Comparison of ENCODE assay signal across 26 cellular contexts in genomic region chr19:35127871-35128270, GRCh38. TPM values are rescaled to one million over a fixed set of nuclear protein-coding genes. Genes with fewer than 3 reads are reported as not detected.
A peak's percentile ranks its signal among the peaks of the same experiment; 100 is the strongest.
DNase-seq lines count a peak whose midpoint lies in the region; ATAC-seq, FAIRE-seq and TF ChIP-seq lines count a peak whose summit lies in the region.
"Had no signal": no experiment of that assay in that cellular context is flagged by ENCODE, and none has a peak within 500 bp of the region (broad histone marks: within the 10 kb centered on the region; RNA-seq: fewer than 3 reads in every experiment).

No MANE protein-coding gene starts in this region.

- no peaks in the 10 kb centered on the region for H3K9me3 ChIP-seq in HepG2 (ENCODE audit: low read length)
- H3K9me3 ChIP-seq in right lobe of liver: no peaks in the 10 kb centered on the region
- H3K9me3 ChIP-seq in neuronal stem cell (replicated peaks in 1 of 2; ENCODE audit: control insufficient read depth in 2 of 2, insufficient read depth in 1 of 2, low read depth in 1 of 2, low read length in 2 of 2): peaks cover 0 to 2% of the 10 kb centered on the region in 2 donors
- no peaks in the 10 kb centered on the region for H3K9me3 ChIP-seq in small intestine (ENCODE audit: control insufficient read depth, low read depth)
- H3K9me3 ChIP-seq: BE2C had no signal

- no peak for DNase-seq in HepG2 (ENCODE audit: low spot score)
- no peak for DNase-seq in right lobe of liver
- no peak for DNase-seq in neuronal stem cell (ENCODE audit: low spot score)
- DNase-seq in endothelial cell (ENCODE audit: low spot score): no peak
- no peak for DNase-seq in AG20443 (ENCODE audit: low spot score)
- no peak for DNase-seq in small intestine
- no peak for DNase-seq in brain microvascular endothelial cell
- DNase-seq: 8988T; BE2C; CD4-positive, CD25-positive, alpha-beta regulatory T cell; COR-L47; GF-D8; GOT3; MM.1S; NCI-H1092; NCI-H146; NCI-H2081 treated with DMSO at 0.1 percent for 48 hours; NCI-H748 treated with DMSO at 0.1 percent for 48 hours; NK-92 treated with Interleukin-12 subunit alpha and Interleukin-12 subunit beta, amount 100 ng/mL, for 24 hours; Right ventricle myocardium superior had no signal

- H2BK120ac ChIP-seq in neuronal stem cell (ENCODE audit: low read depth, low read length): no peak overlapping the region

- ATAC-seq in HepG2 (no peak), right lobe of liver (no peak), esophagus mucosa (peak; percentile 53)
- ATAC-seq: HCT116 had no signal

- H3K9ac ChIP-seq in HepG2 (ENCODE audit: insufficient read depth, low read depth, low read length) (no peak overlapping the region), neuronal stem cell (ENCODE audit: low read depth, low read length, poor library complexity) (peak overlapping the region; percentile 16)

- H4K8ac ChIP-seq in neuronal stem cell (ENCODE audit: low read depth, low read length): no peak overlapping the region

- H3K14ac ChIP-seq in neuronal stem cell (ENCODE audit: low read length): no peak overlapping the region

- H3K27ac ChIP-seq in HepG2 (ENCODE audit: extremely low read length, insufficient read depth, low read length) (no peak overlapping the region), right lobe of liver (no peak overlapping the region), neuronal stem cell (replicated peaks; ENCODE audit: low read length) (no peak overlapping the region), small intestine (ENCODE audit: low read depth in 1 of 2, low read length in 1 of 2) (no peak overlapping the region), brain microvascular endothelial cell (no peak overlapping the region)

- no peaks in the 10 kb centered on the region for H3K9me3 Mint-ChIP-seq in endothelial cell (ENCODE audit: unreplicated experiment)

- no peak overlapping the region for H4K91ac ChIP-seq in neuronal stem cell (ENCODE audit: low read depth, low read length, poor library complexity)

- H2AK5ac ChIP-seq in neuronal stem cell (ENCODE audit: low read depth, low read length): no peak overlapping the region

- CTCF ChIA-PET in HepG2 (lab: Yijun Ruan, JAX; ENCODE audit: low intra/inter-chr PET ratio, low total read pairs): no interaction called here

- WGBS in HepG2 (ENCODE audit: low lambda C conversion rate): 94% methylated on average over 7 of the region's 7 CpGs
- WGBS in right lobe of liver (ENCODE audit: insufficient coverage, low coverage, low lambda C conversion rate, missing lambda C conversion rate): 70% methylated on average over 2 of the region's 7 CpGs
- WGBS in neuronal stem cell (ENCODE audit: extremely low coverage in 2 of 2, insufficient read length in 2 of 2, insufficient replicate concordance in 1 of 2), 2 donors: no CpG with 5 or more reads among the region's 7 CpGs
- 75 to 87% (median 83%) methylated on average over 7 of the region's 7 CpGs for WGBS in small intestine, 3 donors

- no peak overlapping the region for H2BK12ac ChIP-seq in neuronal stem cell (ENCODE audit: low read length)

- no peak overlapping the region for H2AFZ ChIP-seq in HepG2 (ENCODE audit: low read length)
- H2AFZ ChIP-seq in neuronal stem cell (ENCODE audit: low read length): no peak overlapping the region

- no peak for TF ChIP-seq RAD21 in HepG2 (CRISPR knock-in tag; IDR thresholded peaks at IDR 0.05)

- H3K23ac ChIP-seq in neuronal stem cell (ENCODE audit: low read depth, low read length, poor library complexity): no peak overlapping the region

- H3K27ac Mint-ChIP-seq in endothelial cell (ENCODE audit: unreplicated experiment): no peak overlapping the region

- peaks cover 5% of the 10 kb centered on the region for H3K36me3 Mint-ChIP-seq in endothelial cell (ENCODE audit: low read depth, unreplicated experiment)

- H3K4me1 Mint-ChIP-seq in endothelial cell (ENCODE audit: unreplicated experiment): peaks cover 9% of the 10 kb centered on the region

- H3K4me3 ChIP-seq in HepG2 (replicated peaks in 1 of 3; ENCODE audit: insufficient read depth in 1 of 3, low read depth in 2 of 3, low read length in 3 of 3): no peak overlapping the region
- H3K4me3 ChIP-seq in right lobe of liver: no peak overlapping the region
- no peak overlapping the region for H3K4me3 ChIP-seq in neuronal stem cell (ENCODE audit: low read length in 2 of 2)
- no peak overlapping the region for H3K4me3 ChIP-seq in small intestine (ENCODE audit: low read depth in 1 of 2, low read length in 2 of 2)
- no peak overlapping the region for H3K4me3 ChIP-seq in brain microvascular endothelial cell (ENCODE audit: low read depth, low read length)

- POLR2A ChIA-PET in HepG2 (lab: Yijun Ruan, JAX): no interaction called here

- in situ Hi-C loops in HepG2 (cut with HindIII; ENCODE audit: extremely low pct_ligation_motif_present, low pct_unique_long_range_greater_than_20kb) (no loop called here), brain microvascular endothelial cell (cut with HindIII; ENCODE audit: low pct_ligation_motif_present, low sequenced_read_pairs) (no loop called here)

- no peak overlapping the region for H2BK15ac ChIP-seq in neuronal stem cell (ENCODE audit: low read length)

- intact Hi-C loops in HepG2 (cut with micrococcal nuclease; ENCODE audit: unreplicated experiment): no loop called here
- intact Hi-C loops in right lobe of liver (cut with DNase I): no loop called here

- TF ChIP-seq CTCF in HepG2 (CRISPR knock-in tag; IDR thresholded peaks at IDR 0.05) (no peak), right lobe of liver (IDR thresholded peaks at IDR 0.05) (no peak), endothelial cell (IDR thresholded peaks at IDR 0.05; ENCODE audit: unreplicated experiment) (no peak), brain microvascular endothelial cell (IDR thresholded peaks at IDR 0.05; ENCODE audit: low read depth, low read length, missing control alignments) (no peak)

- H3K27me3 Mint-ChIP-seq in endothelial cell (ENCODE audit: unreplicated experiment): peaks cover 13% of the 10 kb centered on the region

- no peak for FAIRE-seq in HepG2 (lab: Jason Lieb, UNC)
- FAIRE-seq in small intestine (lab: Jason Lieb, UNC): no peak
- FAIRE-seq: GM19239, RCC 7860 had no signal

- no peak overlapping the region for H3K4me3 Mint-ChIP-seq in endothelial cell (ENCODE audit: unreplicated experiment)

- no peaks in the 10 kb centered on the region for H3K27me3 ChIP-seq in HepG2 (ENCODE audit: control insufficient read depth in 1 of 2, insufficient read depth in 2 of 2, low read length in 2 of 2)
- no peaks in the 10 kb centered on the region for H3K27me3 ChIP-seq in right lobe of liver
- peaks cover 0 to 25% (median 0%) of the 10 kb centered on the region in 3 experiments for H3K27me3 ChIP-seq in neuronal stem cell (ENCODE audit: control insufficient read depth in 3 of 3, insufficient read depth in 3 of 3, low read depth in 1 of 3, low read length in 3 of 3)
- no peaks in the 10 kb centered on the region for H3K27me3 ChIP-seq in small intestine (ENCODE audit: control insufficient read depth in 2 of 2, insufficient read depth in 2 of 2, low read length in 2 of 2)
- no peaks in the 10 kb centered on the region for H3K27me3 ChIP-seq in brain microvascular endothelial cell (replicated peaks)
- H3K27me3 ChIP-seq: BE2C had no signal

- H3K36me3 ChIP-seq in HepG2 (replicated peaks in 1 of 2; ENCODE audit: control insufficient read depth in 1 of 2, insufficient read depth in 2 of 2, low read length in 2 of 2) (no peaks in the 10 kb centered on the region), right lobe of liver (no peaks in the 10 kb centered on the region), neuronal stem cell (replicated peaks in 1 of 2; ENCODE audit: control insufficient read depth in 2 of 2, insufficient read depth in 2 of 2, low read length in 2 of 2) (peaks cover 0 to 2% of the 10 kb centered on the region in 2 donors), small intestine (ENCODE audit: control insufficient read depth in 2 of 2, insufficient read depth in 2 of 2, low read length in 2 of 2) (no peaks in the 10 kb centered on the region), brain microvascular endothelial cell (replicated peaks) (no peaks in the 10 kb centered on the region)
- H3K36me3 ChIP-seq: BE2C had no signal

- no peak overlapping the region for H3K18ac ChIP-seq in neuronal stem cell (ENCODE audit: low read length)

- no peaks in the 10 kb centered on the region for H4K20me1 ChIP-seq in HepG2 (ENCODE audit: insufficient read depth, low read length)

- BruUV-seq in HepG2 (replicated peaks; lab: Mats Ljungman, UMichigan): no TSS peak

- TF ChIP-seq EP300 in HepG2 (IDR thresholded peaks at IDR 0.05; ENCODE audit: low read depth in 2 of 2, low read length in 2 of 2) (no peak), HepG2 (CRISPR knock-in tag; IDR thresholded peaks at IDR 0.05; ENCODE audit: borderline replicate concordance) (no peak)

- no peaks in the 10 kb centered on the region for H3K79me2 ChIP-seq in HepG2 (ENCODE audit: insufficient read depth, low read length)

- no peaks in the 10 kb centered on the region for H3K79me1 ChIP-seq in neuronal stem cell (ENCODE audit: low read depth, low read length)

- no peak overlapping the region for H2BK5ac ChIP-seq in neuronal stem cell (ENCODE audit: low read length)

- peak overlapping the region; percentile 66 for H3K4ac ChIP-seq in neuronal stem cell (ENCODE audit: low read length)

- H3K4me1 ChIP-seq in HepG2 (ENCODE audit: insufficient read depth, low read length) (peaks cover 88% of the 10 kb centered on the region), right lobe of liver (no peaks in the 10 kb centered on the region), neuronal stem cell (ENCODE audit: control insufficient read depth in 2 of 2, insufficient read depth in 1 of 2, low read depth in 1 of 2, low read length in 2 of 2) (peaks cover 2 to 11% of the 10 kb centered on the region in 2 donors), small intestine (ENCODE audit: control insufficient read depth in 2 of 2, insufficient read depth in 1 of 2, low read depth in 1 of 2, low read length in 1 of 2) (peaks cover 0 to 4% of the 10 kb centered on the region in 2 donors)

- no peak overlapping the region for H3K4me2 ChIP-seq in HepG2 (ENCODE audit: low read depth, low read length)
- H3K4me2 ChIP-seq in neuronal stem cell (ENCODE audit: insufficient read depth, low read length, poor library complexity, severe bottlenecking): no peak overlapping the region

- no peak for TF ChIP-seq POLR2A in HepG2 (IDR thresholded peaks at IDR 0.05; ENCODE audit: insufficient read depth in 1 of 2, low read depth in 2 of 2, low read length in 2 of 2)
- TF ChIP-seq POLR2A in right lobe of liver (IDR thresholded peaks at IDR 0.05): no peak

RNA-seq across cellular contexts. Expression of gene LGI4, which starts 7.0 kb away (rescaled TPM):
- total RNA-seq in HepG2 (2016; rRNA removed; fragmentation: Illumina TruSeq; extraction: Trizol): not detected in 2 replicates
- total RNA-seq in HepG2 (2016; cell fraction: cytosol; rRNA removed; fragmentation: Illumina TruSeq; extraction: Trizol; ENCODE audit: low read depth): not detected in 2 replicates
- total RNA-seq in HepG2 (2016; cell fraction: insoluble cytoplasmic fraction; rRNA removed; fragmentation: Illumina TruSeq; extraction: Trizol): not detected in 2 replicates
- total RNA-seq in HepG2 (2016; cell fraction: membrane; rRNA removed; fragmentation: Illumina TruSeq; extraction: Trizol): not detected in 2 replicates
- not detected in 2 replicates for total RNA-seq in HepG2 (2016; cell fraction: nucleus; rRNA removed; fragmentation: Illumina TruSeq; extraction: Trizol)
- polyA plus RNA-seq in HepG2 (2011; rRNA removed): 2.8 and 4.2 TPM in 2 replicates
- polyA plus RNA-seq in HepG2 (2011; cell fraction: cytosol; rRNA removed): 1.2 and 2.3 TPM in 2 replicates
- polyA plus RNA-seq in HepG2 (2011; cell fraction: nucleus; rRNA removed): 19.3 and 20.3 TPM in 2 replicates
- polyA plus RNA-seq in HepG2 (2012): 2.5 and 5.6 TPM in 2 replicates
- polyA plus RNA-seq in HepG2 (2016; cell fraction: cytosol; fragmentation: Illumina TruSeq; extraction: Trizol; ENCODE audit: low read depth): not detected in 2 replicates
- polyA plus RNA-seq in HepG2 (2016; cell fraction: insoluble cytoplasmic fraction; fragmentation: Illumina TruSeq; extraction: Trizol; ENCODE audit: low read depth): not detected in 2 replicates
- polyA plus RNA-seq in HepG2 (2016; cell fraction: membrane; fragmentation: Illumina TruSeq; extraction: Trizol; ENCODE audit: low read depth): not detected in 2 replicates
- polyA plus RNA-seq in HepG2 (2016; cell fraction: nucleus; fragmentation: Illumina TruSeq; extraction: Trizol; ENCODE audit: insufficient read depth, low read depth): not detected in 2 replicates
- polyA minus RNA-seq in HepG2 (2011; rRNA and poly(A)+ RNA removed; ENCODE audit: low replicate concordance): 0.16 and 2.2 TPM in 2 replicates
- 0.59 and 0.88 TPM in 2 replicates for polyA minus RNA-seq in HepG2 (2011; cell fraction: cytosol; rRNA and poly(A)+ RNA removed)
- polyA minus RNA-seq in HepG2 (2011; cell fraction: nucleus; rRNA and poly(A)+ RNA removed): 0.39 and 1.5 TPM in 2 replicates
- 1 to 10 TPM in 5 of 6 experiments, under 1 TPM in 1; 0.99 to 2.0 (median 1.5) TPM for total RNA-seq in right lobe of liver
- 1.4 TPM for total RNA-seq in esophagus mucosa
- 2.0 TPM for polyA plus RNA-seq in neuronal stem cell (2013, experiment 1 of 2)
- polyA plus RNA-seq in neuronal stem cell (2013, experiment 2 of 2): 1.8 TPM
- 0.10 TPM for total RNA-seq in endothelial cell (ENCODE audit: unreplicated experiment)
- polyA plus RNA-seq in small intestine: 10 to 100 TPM in 1 of 3 donors, 1 to 10 TPM in 1, under 1 TPM in 1; 0.45 to 14.5 (median 1.1) TPM
- total RNA-seq: LHCN-M2 had no signal
- polyA plus RNA-seq: CD4-positive, CD25-positive, alpha-beta regulatory T cell had no signal

RNA-seq across cellular contexts. Expression of gene FXYD1, which starts 10.8 kb away (rescaled TPM):
- total RNA-seq in HepG2 (2016; rRNA removed; fragmentation: Illumina TruSeq; extraction: Trizol): not detected in 2 replicates
- 0.81 TPM in 1 of 2 replicates, not detected in the other for total RNA-seq in HepG2 (2016; cell fraction: cytosol; rRNA removed; fragmentation: Illumina TruSeq; extraction: Trizol; ENCODE audit: low read depth)
- total RNA-seq in HepG2 (2016; cell fraction: insoluble cytoplasmic fraction; rRNA removed; fragmentation: Illumina TruSeq; extraction: Trizol): not detected in 2 replicates
- 0.83 and 1.4 TPM in 2 replicates for total RNA-seq in HepG2 (2016; cell fraction: membrane; rRNA removed; fragmentation: Illumina TruSeq; extraction: Trizol)
- total RNA-seq in HepG2 (2016; cell fraction: nucleus; rRNA removed; fragmentation: Illumina TruSeq; extraction: Trizol): not detected in 2 replicates
- 27.0 and 31.2 TPM in 2 replicates for polyA plus RNA-seq in HepG2 (2011; rRNA removed)
- 20.2 and 28.4 TPM in 2 replicates for polyA plus RNA-seq in HepG2 (2011; cell fraction: cytosol; rRNA removed)
- polyA plus RNA-seq in HepG2 (2011; cell fraction: nucleus; rRNA removed): 60.9 and 88.5 TPM in 2 replicates
- 49.0 and 114 TPM in 2 replicates for polyA plus RNA-seq in HepG2 (2012)
- polyA plus RNA-seq in HepG2 (2016; cell fraction: cytosol; fragmentation: Illumina TruSeq; extraction: Trizol; ENCODE audit: low read depth): 1.3 and 2.3 TPM in 2 replicates
- polyA plus RNA-seq in HepG2 (2016; cell fraction: insoluble cytoplasmic fraction; fragmentation: Illumina TruSeq; extraction: Trizol; ENCODE audit: low read depth): 1.1 and 1.5 TPM in 2 replicates
- polyA plus RNA-seq in HepG2 (2016; cell fraction: membrane; fragmentation: Illumina TruSeq; extraction: Trizol; ENCODE audit: low read depth): 0.93 and 1.2 TPM in 2 replicates
- 1.4 and 1.7 TPM in 2 replicates for polyA plus RNA-seq in HepG2 (2016; cell fraction: nucleus; fragmentation: Illumina TruSeq; extraction: Trizol; ENCODE audit: insufficient read depth, low read depth)
- polyA minus RNA-seq in HepG2 (2011; rRNA and poly(A)+ RNA removed; ENCODE audit: low replicate concordance): 11.9 TPM in 1 of 2 replicates, not detected in the other
- polyA minus RNA-seq in HepG2 (2011; cell fraction: cytosol; rRNA and poly(A)+ RNA removed): 7.0 and 12.8 TPM in 2 replicates
- 2.5 and 4.8 TPM in 2 replicates for polyA minus RNA-seq in HepG2 (2011; cell fraction: nucleus; rRNA and poly(A)+ RNA removed)
- total RNA-seq in right lobe of liver: 100 to 1,000 TPM in 4 of 6 experiments, 10 to 100 TPM in 2; 38.9 to 263 (median 140) TPM
- total RNA-seq in esophagus mucosa: 2.1 TPM
- 0.85 TPM for polyA plus RNA-seq in neuronal stem cell (2013, experiment 1 of 2)
- 1.2 TPM for polyA plus RNA-seq in neuronal stem cell (2013, experiment 2 of 2)
- not detected for total RNA-seq in endothelial cell (ENCODE audit: unreplicated experiment)
- polyA plus RNA-seq in small intestine: 10 to 100 TPM in 1 of 3 donors, 1 to 10 TPM in 1, not detected in 1; 7.3 to 25.4 TPM
- total RNA-seq: LHCN-M2, NCI-H460 had no signal

RNA-seq across cellular contexts. Expression of gene FXYD3, which starts 12.2 kb away (rescaled TPM):
- total RNA-seq in HepG2 (2016; rRNA removed; fragmentation: Illumina TruSeq; extraction: Trizol) (not detected in 2 replicates), right lobe of liver (1 to 10 TPM in 1 of 6 experiments, not detected in 5; 1.0 TPM), esophagus mucosa (736 TPM), endothelial cell (ENCODE audit: unreplicated experiment) (not detected)
- not detected in 2 replicates for total RNA-seq in HepG2 (2016; cell fraction: cytosol; rRNA removed; fragmentation: Illumina TruSeq; extraction: Trizol; ENCODE audit: low read depth)
- total RNA-seq in HepG2 (2016; cell fraction: insoluble cytoplasmic fraction; rRNA removed; fragmentation: Illumina TruSeq; extraction: Trizol): not detected in 2 replicates
- not detected in 2 replicates for total RNA-seq in HepG2 (2016; cell fraction: membrane; rRNA removed; fragmentation: Illumina TruSeq; extraction: Trizol)
- total RNA-seq in HepG2 (2016; cell fraction: nucleus; rRNA removed; fragmentation: Illumina TruSeq; extraction: Trizol): not detected in 2 replicates
- polyA plus RNA-seq in HepG2 (2011; rRNA removed) (4.9 and 5.5 TPM in 2 replicates), small intestine (100 to 1,000 TPM in 2 of 3 donors, 10 to 100 TPM in 1; 72.7 to 119 (median 117) TPM)
- 2.7 and 4.0 TPM in 2 replicates for polyA plus RNA-seq in HepG2 (2011; cell fraction: cytosol; rRNA removed)
- 3.8 and 4.8 TPM in 2 replicates for polyA plus RNA-seq in HepG2 (2011; cell fraction: nucleus; rRNA removed)
- polyA plus RNA-seq in HepG2 (2012): 3.1 and 5.9 TPM in 2 replicates
- not detected in 2 replicates for polyA plus RNA-seq in HepG2 (2016; cell fraction: cytosol; fragmentation: Illumina TruSeq; extraction: Trizol; ENCODE audit: low read depth)
- polyA plus RNA-seq in HepG2 (2016; cell fraction: insoluble cytoplasmic fraction; fragmentation: Illumina TruSeq; extraction: Trizol; ENCODE audit: low read depth): not detected in 2 replicates
- polyA plus RNA-seq in HepG2 (2016; cell fraction: membrane; fragmentation: Illumina TruSeq; extraction: Trizol; ENCODE audit: low read depth): not detected in 2 replicates
- not detected in 2 replicates for polyA plus RNA-seq in HepG2 (2016; cell fraction: nucleus; fragmentation: Illumina TruSeq; extraction: Trizol; ENCODE audit: insufficient read depth, low read depth)
- polyA minus RNA-seq in HepG2 (2011; rRNA and poly(A)+ RNA removed; ENCODE audit: low replicate concordance): 1.1 and 15.3 TPM in 2 replicates
- 0.99 TPM in 1 of 2 replicates, not detected in the other for polyA minus RNA-seq in HepG2 (2011; cell fraction: cytosol; rRNA and poly(A)+ RNA removed)
- polyA minus RNA-seq in HepG2 (2011; cell fraction: nucleus; rRNA and poly(A)+ RNA removed): 2.6 TPM in 1 of 2 replicates, not detected in the other
- 0.07 TPM for polyA plus RNA-seq in neuronal stem cell (2013, experiment 1 of 2)
- polyA plus RNA-seq in neuronal stem cell (2013, experiment 2 of 2): 0.12 TPM
- total RNA-seq: CD4-positive, CD25-positive, alpha-beta regulatory T cell; LHCN-M2; NCI-H460 had no signal
- polyA plus RNA-seq: CD4-positive, CD25-positive, alpha-beta regulatory T cell had no signal

RNA-seq across cellular contexts. Expression of gene FXYD7, which starts 15.2 kb away (rescaled TPM):
- not detected in 2 replicates for total RNA-seq in HepG2 (2016; rRNA removed; fragmentation: Illumina TruSeq; extraction: Trizol)
- total RNA-seq in HepG2 (2016; cell fraction: cytosol; rRNA removed; fragmentation: Illumina TruSeq; extraction: Trizol; ENCODE audit: low read depth): not detected in 2 replicates
- total RNA-seq in HepG2 (2016; cell fraction: insoluble cytoplasmic fraction; rRNA removed; fragmentation: Illumina TruSeq; extraction: Trizol): not detected in 2 replicates
- not detected in 2 replicates for total RNA-seq in HepG2 (2016; cell fraction: membrane; rRNA removed; fragmentation: Illumina TruSeq; extraction: Trizol)
- total RNA-seq in HepG2 (2016; cell fraction: nucleus; rRNA removed; fragmentation: Illumina TruSeq; extraction: Trizol): not detected in 2 replicates
- polyA plus RNA-seq in HepG2 (2011; rRNA removed): 0.17 and 0.55 TPM in 2 replicates
- polyA plus RNA-seq in HepG2 (2011; cell fraction: cytosol; rRNA removed): not detected in 2 replicates
- 2.3 and 3.0 TPM in 2 replicates for polyA plus RNA-seq in HepG2 (2011; cell fraction: nucleus; rRNA removed)
- 0.40 and 0.55 TPM in 2 replicates for polyA plus RNA-seq in HepG2 (2012)
- polyA plus RNA-seq in HepG2 (2016; cell fraction: cytosol; fragmentation: Illumina TruSeq; extraction: Trizol; ENCODE audit: low read depth): not detected in 2 replicates
- not detected in 2 replicates for polyA plus RNA-seq in HepG2 (2016; cell fraction: insoluble cytoplasmic fraction; fragmentation: Illumina TruSeq; extraction: Trizol; ENCODE audit: low read depth)
- polyA plus RNA-seq in HepG2 (2016; cell fraction: membrane; fragmentation: Illumina TruSeq; extraction: Trizol; ENCODE audit: low read depth): not detected in 2 replicates
- not detected in 2 replicates for polyA plus RNA-seq in HepG2 (2016; cell fraction: nucleus; fragmentation: Illumina TruSeq; extraction: Trizol; ENCODE audit: insufficient read depth, low read depth)
- polyA minus RNA-seq in HepG2 (2011; rRNA and poly(A)+ RNA removed; ENCODE audit: low replicate concordance): 1.1 TPM in 1 of 2 replicates, not detected in the other
- polyA minus RNA-seq in HepG2 (2011; cell fraction: cytosol; rRNA and poly(A)+ RNA removed): not detected in 2 replicates
- polyA minus RNA-seq in HepG2 (2011; cell fraction: nucleus; rRNA and poly(A)+ RNA removed): not detected in 2 replicates
- under 1 TPM in 1 of 6 experiments, not detected in 5; 0.49 TPM for total RNA-seq in right lobe of liver
- total RNA-seq in esophagus mucosa: not detected
- 2.3 TPM for polyA plus RNA-seq in neuronal stem cell (2013, experiment 1 of 2)
- polyA plus RNA-seq in neuronal stem cell (2013, experiment 2 of 2): 2.6 TPM
- total RNA-seq in endothelial cell (ENCODE audit: unreplicated experiment): 0.67 TPM
- under 1 TPM in 1 of 3 donors, not detected in 2; 0.24 TPM for polyA plus RNA-seq in small intestine
- total RNA-seq: LHCN-M2, NCI-H460, Right ventricle myocardium superior had no signal

RNA-seq across cellular contexts. Expression of gene FXYD5, which starts 26.7 kb away (rescaled TPM):
- total RNA-seq in HepG2 (2016; rRNA removed; fragmentation: Illumina TruSeq; extraction: Trizol): not detected in 2 replicates
- not detected in 2 replicates for total RNA-seq in HepG2 (2016; cell fraction: cytosol; rRNA removed; fragmentation: Illumina TruSeq; extraction: Trizol; ENCODE audit: low read depth)
- not detected in 2 replicates for total RNA-seq in HepG2 (2016; cell fraction: insoluble cytoplasmic fraction; rRNA removed; fragmentation: Illumina TruSeq; extraction: Trizol)
- not detected in 2 replicates for total RNA-seq in HepG2 (2016; cell fraction: membrane; rRNA removed; fragmentation: Illumina TruSeq; extraction: Trizol)
- total RNA-seq in HepG2 (2016; cell fraction: nucleus; rRNA removed; fragmentation: Illumina TruSeq; extraction: Trizol): not detected in 2 replicates
- 0.65 and 0.91 TPM in 2 replicates for polyA plus RNA-seq in HepG2 (2011; rRNA removed)
- 1.2 TPM in 2 replicates for polyA plus RNA-seq in HepG2 (2011; cell fraction: cytosol; rRNA removed)
- polyA plus RNA-seq in HepG2 (2011; cell fraction: nucleus; rRNA removed): 0.64 and 1.2 TPM in 2 replicates
- polyA plus RNA-seq in HepG2 (2012): 1.1 and 2.2 TPM in 2 replicates
- 0.53 and 0.72 TPM in 2 replicates for polyA plus RNA-seq in HepG2 (2016; cell fraction: cytosol; fragmentation: Illumina TruSeq; extraction: Trizol; ENCODE audit: low read depth)
- 0.29 TPM in 1 of 2 replicates, not detected in the other for polyA plus RNA-seq in HepG2 (2016; cell fraction: insoluble cytoplasmic fraction; fragmentation: Illumina TruSeq; extraction: Trizol; ENCODE audit: low read depth)
- 0.47 TPM in 1 of 2 replicates, not detected in the other for polyA plus RNA-seq in HepG2 (2016; cell fraction: membrane; fragmentation: Illumina TruSeq; extraction: Trizol; ENCODE audit: low read depth)
- polyA plus RNA-seq in HepG2 (2016; cell fraction: nucleus; fragmentation: Illumina TruSeq; extraction: Trizol; ENCODE audit: insufficient read depth, low read depth): 0.89 TPM in 1 of 2 replicates, not detected in the other
- 0.60 and 172 TPM in 2 replicates for polyA minus RNA-seq in HepG2 (2011; rRNA and poly(A)+ RNA removed; ENCODE audit: low replicate concordance)
- not detected in 2 replicates for polyA minus RNA-seq in HepG2 (2011; cell fraction: cytosol; rRNA and poly(A)+ RNA removed)
- not detected in 2 replicates for polyA minus RNA-seq in HepG2 (2011; cell fraction: nucleus; rRNA and poly(A)+ RNA removed)
- 10 to 100 TPM in 4 of 6 experiments, 1 to 10 TPM in 2; 5.6 to 23.6 (median 14.2) TPM for total RNA-seq in right lobe of liver
- 114 TPM for total RNA-seq in esophagus mucosa
- polyA plus RNA-seq in neuronal stem cell (2013, experiment 1 of 2): 47.1 TPM
- polyA plus RNA-seq in neuronal stem cell (2013, experiment 2 of 2): 45.6 TPM
- total RNA-seq in endothelial cell (ENCODE audit: unreplicated experiment): 78.7 TPM
- 10 to 100 TPM in 2 of 3 donors, 1 to 10 TPM in 1; 3.4 to 60.5 (median 19.7) TPM for polyA plus RNA-seq in small intestine

Comparison
In these comparisons a context has a peak if more than half of its experiments do, and no peak if none do; other contexts are left out.
1. RNA of gene FXYD1, which starts 10.8 kb away (total RNA-seq): 38.9 to 263 TPM in right lobe of liver; 2.1 TPM in esophagus mucosa (single experiment), 0.81 to 1.4 TPM in HepG2 and not detected in endothelial cell (single experiment); every median in the first group is over 10 times any median in the second.
2. RNA of gene FXYD3, which starts 12.2 kb away (total RNA-seq): 736 TPM in esophagus mucosa (single experiment); 1.0 TPM in right lobe of liver, not detected in HepG2 and not detected in endothelial cell (single experiment); every median in the first group is over 100 times any median in the second.